Comparison of ENCODE assay signal across 1 cellular context in genomic region chr1:197902454-197903195, GRCh38.
TF ChIP-seq lines count a peak whose summit lies in the region.

Gene C1orf53, plus strand, starts transcription at chr1:197902630. Its CDS starts 20 bp downstream, at chr1:197902650.

TF ChIP-seq in HEK293, 187 proteins besides CTCF, POLR2A, EP300 and RAD21 (continued from another document and continues in another):
- TF ChIP-seq ZNF513 (tag by site-specific recombination; IDR thresholded peaks at IDR 0.05) (no peak), ZBTB7A (tag by site-specific recombination; IDR thresholded peaks at IDR 0.05; ENCODE audit: low read depth) (no peak), ZFHX2 (tag by site-specific recombination; conservative IDR thresholded peaks at IDR 0.05) (0 out of 2 replicates have a peak, but pooled peaks have one; percentile 28), ZBTB11 (tag by site-specific recombination; conservative IDR thresholded peaks at IDR 0.05; ENCODE audit: low read depth) (peak; percentile 62; the same call in 1 of the 2 replicates), ZNF211 (tag by site-specific recombination; IDR thresholded peaks at IDR 0.05; ENCODE audit: low read depth) (no peak), ZNF146 (tag by site-specific recombination; IDR thresholded peaks at IDR 0.05) (no peak), ZNF624 (tag by site-specific recombination; IDR thresholded peaks at IDR 0.05) (no peak), MEIS1 (CRISPR knock-in tag; IDR thresholded peaks at IDR 0.05; ENCODE audit: borderline replicate concordance) (no peak), ZNF785 (tag by site-specific recombination; IDR thresholded peaks at IDR 0.05) (no peak), BCL6B (tag by site-specific recombination; IDR thresholded peaks at IDR 0.05) (no peak), ZNF626 (tag by site-specific recombination; IDR thresholded peaks at IDR 0.05) (peak; percentile 90; the same call in 1 of the 2 replicates), ZNF558 (tag by site-specific recombination; IDR thresholded peaks at IDR 0.05) (no peak), REST (tag by site-specific recombination; IDR thresholded peaks at IDR 0.05) (no peak; the same call in 1 of the 2 replicates), ZNF600 (tag by site-specific recombination; IDR thresholded peaks at IDR 0.05) (peak; percentile 100), ZNF544 (tag by site-specific recombination; IDR thresholded peaks at IDR 0.05) (no peak), ZNF510 (tag by site-specific recombination; IDR thresholded peaks at IDR 0.05; ENCODE audit: insufficient replicate concordance) (peak; percentile 38), ZNF623 (tag by site-specific recombination; IDR thresholded peaks at IDR 0.05) (no peak), ZNF660 (tag by site-specific recombination; IDR thresholded peaks at IDR 0.05) (no peak; the same call in none of the 2 replicates), TCF7L2 (IDR thresholded peaks at IDR 0.05; ENCODE audit: borderline replicate concordance, low read depth, low read length) (no peak), ZBTB6 (tag by site-specific recombination; IDR thresholded peaks at IDR 0.05) (peak; percentile 20; the same call in 1 of the 2 replicates), ZNF10 (tag by site-specific recombination; IDR thresholded peaks at IDR 0.05) (no peak), GLI4 (tag by site-specific recombination; IDR thresholded peaks at IDR 0.05) (peak; percentile 90), GLI2 (tag by site-specific recombination; IDR thresholded peaks at IDR 0.05; ENCODE audit: borderline replicate concordance, low read depth) (no peak), ELK4 (IDR thresholded peaks at IDR 0.05; ENCODE audit: borderline replicate concordance, low read depth, low read length) (no peak), ZNF488 (tag by site-specific recombination; IDR thresholded peaks at IDR 0.05) (no peak), PRDM1 (tag by site-specific recombination; IDR thresholded peaks at IDR 0.05) (no peak), YY1 (tag by site-specific recombination; IDR thresholded peaks at IDR 0.05) (peak; percentile 97), ZNF843 (tag by site-specific recombination; IDR thresholded peaks at IDR 0.05) (peak; percentile 70), ZNF530 (tag by site-specific recombination; IDR thresholded peaks at IDR 0.05; ENCODE audit: low read depth) (no peak), ZSCAN5A (tag by site-specific recombination; IDR thresholded peaks at IDR 0.05) (peak; percentile 97; the same call in 1 of the 2 replicates), ZNF354C (tag by site-specific recombination; IDR thresholded peaks at IDR 0.05; ENCODE audit: borderline replicate concordance, low read depth) (no peak), ZNF16 (tag by site-specific recombination; IDR thresholded peaks at IDR 0.05; ENCODE audit: low read depth) (no peak), ZBTB17 (tag by site-specific recombination; IDR thresholded peaks at IDR 0.05) (peak; percentile 96), YY2 (tag by site-specific recombination; IDR thresholded peaks at IDR 0.05) (peak; percentile 90), ZNF23 (tag by site-specific recombination; IDR thresholded peaks at IDR 0.05; ENCODE audit: borderline replicate concordance) (no peak), ZNF830 (tag by site-specific recombination; IDR thresholded peaks at IDR 0.05; ENCODE audit: low read depth) (no peak), ZNF280D (tag by site-specific recombination; IDR thresholded peaks at IDR 0.05) (peak; percentile 68; the same call in 1 of the 2 replicates), ZNF175 (tag by site-specific recombination; IDR thresholded peaks at IDR 0.05) (no peak), KLF7 (tag by site-specific recombination; IDR thresholded peaks at IDR 0.05; ENCODE audit: borderline replicate concordance) (no peak; the same call in 1 of the 2 replicates), ZNF335 (tag by site-specific recombination; conservative IDR thresholded peaks at IDR 0.05) (peak; percentile 69), HIC1 (tag by site-specific recombination; IDR thresholded peaks at IDR 0.05) (peak; percentile 84)
